15 cellular contexts compared by ENCODE assay signal in genomic region chr12:79643821-79644220, GRCh38.
"Had no signal": no experiment of that assay in that cellular context is flagged by ENCODE, and none has a peak within 500 bp of the region (broad histone marks: within the 10 kb centered on the region; RNA-seq: fewer than 3 reads in every experiment).

No MANE protein-coding gene starts in this region.

- FAIRE-seq: kidney had no signal

- H3K9me3 ChIP-seq: heart left ventricle, tibial artery, vagina had no signal

- H3K27ac ChIP-seq: foreskin keratinocyte, heart left ventricle, parathyroid adenoma, skin epidermis, tibial artery, vagina had no signal

- DNase-seq: activated CD4-positive, alpha-beta memory T cell treated with anti-CD3 and anti-CD28 coated beads, Interleukin-2, amount 10 ng/mL, durations not matched to agents 7 days and 5 days; activated CD4-positive, CD25-positive, alpha-beta regulatory T cell treated with anti-CD3 and anti-CD28 coated beads, Interleukin-2, amount 50 U/mL, for 72 hours; activated gamma-delta T cell treated with Interleukin-2 at 50 U/mL for 16 hours; activated naive CD8-positive, alpha-beta T cell treated with anti-CD3 and anti-CD28 coated beads for 36 hours; activated T-cell treated with anti-CD3 and anti-CD28 coated beads, Interleukin-2, amount 50 U/mL, for 72 hours; anterior cingulate cortex; foreskin keratinocyte; heart left ventricle; kidney; tibial artery had no signal

- H3K4me1 Mint-ChIP-seq: activated CD4-positive, alpha-beta memory T cell treated with anti-CD3 and anti-CD28 coated beads, Interleukin-2, amount 10 ng/mL, durations not matched to agents 7 days and 5 days; activated naive CD8-positive, alpha-beta T cell treated with anti-CD3 and anti-CD28 coated beads for 36 hours; stimulated activated effector memory CD8-positive, alpha-beta T cell treated with anti-CD3 and anti-CD28 coated beads, Interleukin-12 subunit alpha, Interleukin-12 subunit beta, amount 100 ng/mL, for 72 hours had no signal

- H3K4me3 Mint-ChIP-seq: activated CD4-positive, alpha-beta memory T cell treated with anti-CD3 and anti-CD28 coated beads, Interleukin-2, amount 10 ng/mL, durations not matched to agents 7 days and 5 days; activated naive CD8-positive, alpha-beta T cell treated with anti-CD3 and anti-CD28 coated beads for 36 hours; activated T-cell treated with anti-CD3 and anti-CD28 coated beads, Interleukin-2, amount 50 U/mL, for 72 hours; stimulated activated effector memory CD8-positive, alpha-beta T cell treated with anti-CD3 and anti-CD28 coated beads, Interleukin-12 subunit alpha, Interleukin-12 subunit beta, amount 100 ng/mL, for 72 hours; T-helper 2 cell treated with Interferon-gamma antibody and Interleukin-4, amounts not matched to agents 5 μg/mL and 100 μg/mL, for 36 hours had no signal

- ATAC-seq: activated T-cell treated with anti-CD3 and anti-CD28 coated beads, Interleukin-2, amount 50 U/mL, for 72 hours; foreskin keratinocyte; heart left ventricle; stimulated activated effector memory CD8-positive, alpha-beta T cell treated with anti-CD3 and anti-CD28 coated beads, Interleukin-12 subunit alpha, Interleukin-12 subunit beta, amount 100 ng/mL, for 72 hours had no signal

- H3K27ac Mint-ChIP-seq: activated CD4-positive, alpha-beta memory T cell treated with anti-CD3 and anti-CD28 coated beads, Interleukin-2, amount 10 ng/mL, durations not matched to agents 7 days and 5 days; activated naive CD8-positive, alpha-beta T cell treated with anti-CD3 and anti-CD28 coated beads for 36 hours; activated T-cell treated with anti-CD3 and anti-CD28 coated beads, Interleukin-2, amount 50 U/mL, for 72 hours; stimulated activated effector memory CD8-positive, alpha-beta T cell treated with anti-CD3 and anti-CD28 coated beads, Interleukin-12 subunit alpha, Interleukin-12 subunit beta, amount 100 ng/mL, for 72 hours; T-helper 2 cell treated with Interferon-gamma antibody and Interleukin-4, amounts not matched to agents 5 μg/mL and 100 μg/mL, for 36 hours had no signal

- H3K9me3 Mint-ChIP-seq: activated CD4-positive, alpha-beta memory T cell treated with anti-CD3 and anti-CD28 coated beads, Interleukin-2, amount 10 ng/mL, durations not matched to agents 7 days and 5 days; activated naive CD8-positive, alpha-beta T cell treated with anti-CD3 and anti-CD28 coated beads for 36 hours; activated T-cell treated with anti-CD3 and anti-CD28 coated beads, Interleukin-2, amount 50 U/mL, for 72 hours; stimulated activated effector memory CD8-positive, alpha-beta T cell treated with anti-CD3 and anti-CD28 coated beads, Interleukin-12 subunit alpha, Interleukin-12 subunit beta, amount 100 ng/mL, for 72 hours; T-helper 2 cell treated with Interferon-gamma antibody and Interleukin-4, amounts not matched to agents 5 μg/mL and 100 μg/mL, for 36 hours had no signal

- H3K9ac ChIP-seq: parathyroid adenoma had no signal

- H3K4me1 ChIP-seq: foreskin keratinocyte had no signal

- H3K27me3 Mint-ChIP-seq: activated naive CD8-positive, alpha-beta T cell treated with anti-CD3 and anti-CD28 coated beads for 36 hours had no signal

- H3K36me3 ChIP-seq: heart left ventricle, tibial artery, vagina had no signal

- H3K27me3 ChIP-seq: foreskin keratinocyte, heart left ventricle, tibial artery, vagina had no signal

- H3K36me3 Mint-ChIP-seq: activated naive CD8-positive, alpha-beta T cell treated with anti-CD3 and anti-CD28 coated beads for 36 hours; stimulated activated effector memory CD8-positive, alpha-beta T cell treated with anti-CD3 and anti-CD28 coated beads, Interleukin-12 subunit alpha, Interleukin-12 subunit beta, amount 100 ng/mL, for 72 hours had no signal

- H3K4me3 ChIP-seq: heart left ventricle, skin epidermis, tibial artery, vagina had no signal
